In the genomic region with DNA sequence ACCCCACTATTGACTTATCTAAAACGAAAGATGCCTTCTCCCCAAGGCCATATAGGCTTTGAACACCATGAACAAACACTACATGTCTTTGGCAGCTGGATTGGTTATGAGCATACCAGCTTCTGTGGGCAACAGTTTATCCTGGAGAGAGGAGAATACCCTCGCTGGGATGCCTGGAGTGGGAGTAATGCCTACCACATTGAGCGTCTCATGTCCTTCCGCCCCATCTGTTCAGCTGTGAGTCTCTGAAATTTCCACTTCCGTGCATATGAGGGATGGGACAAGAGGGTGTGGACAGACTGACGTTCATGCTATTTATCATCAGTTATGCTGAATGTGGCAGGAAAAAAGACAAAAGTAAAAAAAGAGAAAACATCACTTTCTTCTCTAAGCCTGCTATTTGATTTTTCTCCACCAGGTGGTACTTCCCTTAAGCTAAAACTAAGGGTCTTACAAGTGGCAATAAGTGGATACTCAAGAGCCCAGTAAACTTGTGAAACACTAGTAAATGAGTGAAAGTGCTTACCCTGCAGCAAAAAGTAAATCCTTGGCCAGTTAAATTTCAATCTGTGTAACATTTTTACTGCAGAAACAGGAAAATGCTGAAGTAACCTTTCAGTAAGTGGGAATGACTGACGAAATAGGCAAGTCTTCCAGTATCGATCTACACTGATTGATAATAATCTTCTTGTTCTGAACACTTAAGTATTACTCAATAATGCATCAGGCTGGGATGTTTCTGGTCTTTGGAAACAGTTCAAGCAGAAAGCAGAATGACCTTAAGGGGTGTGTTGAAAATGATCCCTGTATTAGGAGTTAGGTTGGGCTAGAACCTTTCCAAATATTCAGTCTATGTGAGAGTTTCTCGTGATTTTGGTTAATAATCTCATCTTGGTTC, we compare ENCODE assay signal across 8 cellular contexts. TPM values are rescaled to one million over a fixed set of nuclear protein-coding genes. Genes with fewer than 3 reads are reported as not detected.
DNase-seq lines count a peak whose midpoint lies in the region; ATAC-seq, FAIRE-seq and TF ChIP-seq lines count a peak whose summit lies in the region.

No MANE protein-coding gene starts in this region.

- DNase-seq in EL (peak; percentile 53), M059J (ENCODE audit: low read depth) (peak; percentile 36), chondrocyte (ENCODE audit: low spot score) (no peak), omental fat pad (ENCODE audit: low spot score) (no peak), putamen (ENCODE audit: low spot score) (no peak), frontal cortex (ENCODE audit: low spot score in 2 of 2) (no peak)
- no peak for DNase-seq in activated CD4-positive, alpha-beta memory T cell treated with anti-CD3 and anti-CD28 coated beads for 36 hours

- intact Hi-C loops in activated CD4-positive, alpha-beta memory T cell treated with anti-CD3 and anti-CD28 coated beads for 36 hours (cut with micrococcal nuclease), result no loop called here

- H3K9me3 Mint-ChIP-seq in chondrocyte (ENCODE audit: low read depth), result no peaks in the 10 kb centered on the region
- H3K9me3 Mint-ChIP-seq in activated CD4-positive, alpha-beta memory T cell treated with anti-CD3 and anti-CD28 coated beads for 36 hours, result no peaks in the 10 kb centered on the region

- no peak overlapping the region for H3K4me3 Mint-ChIP-seq in chondrocyte (ENCODE audit: unreplicated experiment)
- no peak overlapping the region for H3K4me3 Mint-ChIP-seq in activated CD4-positive, alpha-beta memory T cell treated with anti-CD3 and anti-CD28 coated beads for 36 hours

- ATAC-seq in omental fat pad (ENCODE audit: low FRiP score) (peak; percentile 24), HG03025 (IDR thresholded peaks at IDR 0.05; ENCODE audit: low FRiP score, unreplicated experiment) (no peak)

- FAIRE-seq in frontal cortex (lab: Jason Lieb, UNC), result no peak

- CTCF ChIA-PET in activated CD4-positive, alpha-beta memory T cell treated with anti-CD3 and anti-CD28 coated beads for 36 hours (lab: Charles Lee), result interaction anchor here (1.8 to 2.5 kb wide), 4 partner anchors 11 to 107 kb away, joined by 5 to 8 read pairs (median 6); no protein-coding TSS in a partner anchor

- H3K36me3 Mint-ChIP-seq in chondrocyte (ENCODE audit: low read depth), result peaks cover 6% of the 10 kb centered on the region
- peaks cover 7% of the 10 kb centered on the region for H3K36me3 Mint-ChIP-seq in activated CD4-positive, alpha-beta memory T cell treated with anti-CD3 and anti-CD28 coated beads for 36 hours

- H3K27me3 Mint-ChIP-seq in chondrocyte (ENCODE audit: low read depth), result no peaks in the 10 kb centered on the region
- no peaks in the 10 kb centered on the region for H3K27me3 Mint-ChIP-seq in activated CD4-positive, alpha-beta memory T cell treated with anti-CD3 and anti-CD28 coated beads for 36 hours

- no peak overlapping the region for H3K27ac Mint-ChIP-seq in chondrocyte (ENCODE audit: unreplicated experiment)
- H3K27ac Mint-ChIP-seq in activated CD4-positive, alpha-beta memory T cell treated with anti-CD3 and anti-CD28 coated beads for 36 hours, result no peak overlapping the region

- peaks cover 29% of the 10 kb centered on the region for H3K4me1 Mint-ChIP-seq in chondrocyte (ENCODE audit: low read depth)
- peaks cover 12% of the 10 kb centered on the region for H3K4me1 Mint-ChIP-seq in activated CD4-positive, alpha-beta memory T cell treated with anti-CD3 and anti-CD28 coated beads for 36 hours (ENCODE audit: low read depth)

- POLR2A ChIA-PET in activated CD4-positive, alpha-beta memory T cell treated with anti-CD3 and anti-CD28 coated beads for 36 hours (lab: Charles Lee), result interaction anchor here (0.5 kb wide), 1 partner anchor 864 kb away, joined by 3 read pairs; no protein-coding TSS in a partner anchor

- TF ChIP-seq CTCF in chondrocyte (IDR thresholded peaks at IDR 0.05), result peak; percentile 76
- TF ChIP-seq CTCF in omental fat pad (IDR thresholded peaks at IDR 0.05), result peak in 1 of 3 donors; percentile 13

RNA-seq across cellular contexts. Expression of a gene that starts 5.6 kb away (rescaled TPM):
- not detected in 2 replicates for total RNA-seq in M059J (2014; rRNA removed; shearing (Covaris generic))
- total RNA-seq in chondrocyte, result not detected in 3 replicates
- not detected for total RNA-seq in omental fat pad
- total RNA-seq in activated CD4-positive, alpha-beta memory T cell treated with anti-CD3 and anti-CD28 coated beads for 36 hours, result not detected
- total RNA-seq in frontal cortex, result not detected

RNA-seq across cellular contexts. Expression of a gene that starts 41.7 kb away (rescaled TPM):
- 29.7 and 40.6 TPM in 2 replicates for total RNA-seq in M059J (2014; rRNA removed; shearing (Covaris generic))
- 50.3 to 60.1 TPM (median 53.7 TPM) in 3 replicates for total RNA-seq in chondrocyte
- total RNA-seq in omental fat pad, result 10 to 100 TPM; 36.5 to 62.3 (median 44.2) TPM
- 10 to 100 TPM; 45.6 to 56.9 TPM for total RNA-seq in activated CD4-positive, alpha-beta memory T cell treated with anti-CD3 and anti-CD28 coated beads for 36 hours
- 42.4 TPM for total RNA-seq in frontal cortex

Comparison
In these comparisons a context has a peak if more than half of its experiments do, and no peak if none do; other contexts are left out.
1. DNase-seq: peak in EL (single experiment) and M059J (single experiment); none in chondrocyte (single experiment), omental fat pad (single experiment), activated CD4-positive, alpha-beta memory T cell treated with anti-CD3 and anti-CD28 coated beads for 36 hours (single experiment), putamen (single experiment) and frontal cortex (0 of 2).